8 cellular contexts compared by ENCODE assay signal in the genomic region with DNA sequence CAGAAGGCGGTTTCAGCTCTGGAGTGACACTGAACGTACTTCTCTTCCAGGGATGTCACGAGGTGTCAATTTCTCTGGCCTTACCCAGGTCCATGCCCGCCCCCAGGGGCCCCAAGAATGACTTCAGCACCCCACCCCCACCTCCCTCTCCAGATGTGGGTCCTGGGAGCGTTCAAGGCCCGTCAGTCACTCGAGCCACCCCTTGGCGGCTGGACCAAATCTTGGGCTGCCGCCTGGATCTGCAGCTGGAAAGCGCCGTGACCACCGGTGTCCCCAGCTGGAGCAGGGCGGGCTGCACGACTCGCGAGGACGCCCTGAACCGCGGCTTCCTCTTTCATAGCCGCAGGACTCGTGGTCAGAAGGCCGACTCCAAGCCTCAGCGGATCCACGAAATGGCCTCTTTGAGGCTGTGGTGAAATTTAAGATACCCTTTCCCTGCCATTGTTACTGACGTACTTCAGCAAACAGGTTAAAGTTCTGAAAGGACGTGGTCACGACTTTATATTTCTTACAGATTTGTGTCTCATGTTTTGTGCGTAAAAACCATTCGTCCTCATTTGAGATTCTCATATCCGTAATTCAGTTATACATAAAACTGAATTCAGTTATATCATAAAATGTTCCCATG. TPM values are rescaled to one million over a fixed set of nuclear protein-coding genes. Genes with fewer than 3 reads are reported as not detected.
DNase-seq lines count a peak whose midpoint lies in the region; ATAC-seq and TF ChIP-seq lines count a peak whose summit lies in the region.

No MANE protein-coding gene starts in this region.

- peaks cover 8% of the 10 kb centered on the region for H3K4me1 ChIP-seq in A673 (ENCODE audit: insufficient read depth, low read length, poor library complexity, severe bottlenecking)

- no peaks in the 10 kb centered on the region for H3K36me3 ChIP-seq in A673 (ENCODE audit: insufficient read depth, low read length, poor library complexity, severe bottlenecking)

- CTCF ChIA-PET in A673 (lab: Charles Lee) = interaction anchor here (0.6 to 1.5 kb wide), 5 partner anchors 9 to 1567 kb away, joined by 3 to 5 read pairs (median 4); no protein-coding TSS in a partner anchor

- no peak for TF ChIP-seq CTCF in A673 (conservative IDR thresholded peaks at IDR 0.05; ENCODE audit: low read depth, low read length)

- peak overlapping the region; percentile 77 for H3K4me3 ChIP-seq in A673 (ENCODE audit: low read depth, low read length, poor library complexity, severe bottlenecking)

- peak; percentile 42 for ATAC-seq in GM18867 (IDR thresholded peaks at IDR 0.05; ENCODE audit: unreplicated experiment)
- ATAC-seq in HG03066 (IDR thresholded peaks at IDR 0.05; ENCODE audit: low read depth, unreplicated experiment) = peak; percentile 45

- POLR2A ChIA-PET in A673 (lab: Charles Lee; ENCODE audit: low non-redundant PET) = interaction anchor here (0.5 to 1.1 kb wide), 3 partner anchors 25 to 40 kb away, joined by 3 to 5 read pairs (median 3); a partner anchor contains a TSS

- intact Hi-C loops in A673 (cut with micrococcal nuclease; ENCODE audit: unreplicated experiment) = no loop called here

- H3K9me3 ChIP-seq in A673 (ENCODE audit: low read depth, low read length, poor library complexity, severe bottlenecking) = no peaks in the 10 kb centered on the region

- H3K27me3 ChIP-seq in A673 (replicated peaks; ENCODE audit: insufficient read depth, low read depth, low read length, poor library complexity) = no peaks in the 10 kb centered on the region

- peak; percentile 47 for DNase-seq in A673 (ENCODE audit: low spot score)
- DNase-seq in NCI-H226 = peak; percentile 17
- peak; percentile 14 to 21 for DNase-seq in activated CD4-positive, alpha-beta T cell treated with anti-CD3 and anti-CD28 coated beads for 4 hours
- DNase-seq in dedifferentiated amniotic fluid mesenchymal stem cell (ENCODE audit: extremely low spot score) = peak; percentile 36
- DNase-seq in left kidney (ENCODE audit: low read depth, low spot score) = peak; percentile 93
- DNase-seq in stimulated activated CD4-positive, alpha-beta T cell treated with anti-CD3 and anti-CD28 coated beads, Interleukin-15, amount 100 ng/mL, for 48 hours (ENCODE audit: low read depth in 2 of 2) = peak; percentile 22 to 25

- peak overlapping the region; percentile 89 for H3K27ac ChIP-seq in A673 (ENCODE audit: low read depth, low read length, poor library complexity, severe bottlenecking)

- no TSS peak for BruUV-seq in A673 (replicated peaks; lab: Mats Ljungman, UMichigan)

RNA-seq across cellular contexts. Expression of a gene that starts 29.3 kb away (rescaled TPM):
- 8.9 and 9.7 TPM in 2 replicates for total RNA-seq in A673 (2021)

Comparison
In these comparisons a context has a peak if more than half of its experiments do, and no peak if none do; other contexts are left out.
1. Peak in every context shown above with its lines: DNase-seq, ATAC-seq, H3K4me3 ChIP-seq and H3K27ac ChIP-seq.
2. DNase-seq: peak in every context shown above with its lines; median percentile 93 in left kidney; 47 in A673; 36 in dedifferentiated amniotic fluid mesenchymal stem cell; 24 in stimulated activated CD4-positive, alpha-beta T cell treated with anti-CD3 and anti-CD28 coated beads, Interleukin-15, amount 100 ng/mL, for 48 hours; 18 in activated CD4-positive, alpha-beta T cell treated with anti-CD3 and anti-CD28 coated beads for 4 hours; 17 in NCI-H226.